ENCODE assay signal across 23 cellular contexts in the genomic region with DNA sequence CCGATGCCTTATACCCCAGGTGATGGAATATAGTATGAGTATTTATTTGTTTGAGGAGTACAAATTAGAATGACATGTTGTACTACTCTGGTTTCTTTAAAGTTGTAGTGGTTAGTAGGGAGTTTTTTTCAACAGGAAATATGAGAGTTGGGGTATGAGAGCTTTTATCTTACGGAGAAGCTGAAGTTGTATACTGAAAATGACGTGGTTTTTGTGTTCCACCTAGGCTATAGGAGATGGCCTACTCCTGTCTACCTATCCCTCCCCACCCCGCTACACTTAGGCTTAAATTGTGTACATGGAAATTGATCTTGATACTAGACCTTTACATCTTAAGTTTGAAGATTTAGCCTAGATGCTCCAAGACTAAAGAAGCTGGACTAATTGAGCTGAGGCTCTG. TPM values are rescaled to one million over a fixed set of nuclear protein-coding genes. Genes with fewer than 3 reads are reported as not detected.
DNase-seq lines count a peak whose midpoint lies in the region; ATAC-seq and TF ChIP-seq lines count a peak whose summit lies in the region.
"Had no signal": no experiment of that assay in that cellular context is flagged by ENCODE, and none has a peak within 500 bp of the region (broad histone marks: within the 10 kb centered on the region; RNA-seq: fewer than 3 reads in every experiment).

No MANE protein-coding gene starts in this region.

- no peak overlapping the region for H2AK5ac ChIP-seq in mesenchymal stem cell (ENCODE audit: low read length, severe bottlenecking)

- H3K27me3 ChIP-seq in mesenchymal stem cell (ENCODE audit: control insufficient read depth in 1 of 2, insufficient read depth in 1 of 2, low read length in 2 of 2) (no peaks in the 10 kb centered on the region), thyroid gland (no peaks in the 10 kb centered on the region)

- no peak for DNase-seq in activated naive CD4-positive, alpha-beta T cell (lab: John Stamatoyannopoulos, UW)
- no peak for DNase-seq in activated CD8-positive, alpha-beta T cell treated with anti-CD3 and anti-CD28 coated beads, Interleukin-2, amount 10 ng/mL, durations not matched to agents 7 days and 5 days
- no peak for DNase-seq in mesenchymal stem cell
- DNase-seq in thyroid gland = no peak
- DNase-seq in SIG-M5 treated with dmso at 0.1 percent for 504 hours (lab: John Stamatoyannopoulos, UW; ENCODE audit: unreplicated experiment) = no peak
- DNase-seq: left cardiac atrium, MM.1S, NCI-H1694 treated with DMSO at 0.1 percent for 48 hours, nucleus accumbens, retina had no signal

- no peak overlapping the region for H3K23ac ChIP-seq in mesenchymal stem cell (ENCODE audit: low read length in 2 of 2)

- WGBS in mesenchymal stem cell = 100% methylated on average over 1 of the region's 4 CpGs
- 80 to 86% methylated on average over 4 of the region's 4 CpGs for WGBS in thyroid gland, 2 donors

- H3K36me3 ChIP-seq in mesenchymal stem cell (ENCODE audit: control insufficient read depth in 1 of 2, insufficient read depth in 2 of 2, low read depth in 1 of 2, low read length in 2 of 2) (peaks cover 55 to 95% of the 10 kb centered on the region in 2 experiments), thyroid gland (peaks cover 59 to 67% of the 10 kb centered on the region in 2 donors)

- H3K4me2 ChIP-seq in mesenchymal stem cell (ENCODE audit: low read length, poor library complexity, severe bottlenecking) = no peak overlapping the region

- H3K18ac ChIP-seq in mesenchymal stem cell (ENCODE audit: low read depth in 1 of 2, low read length in 2 of 2) = no peak overlapping the region

- ATAC-seq in activated CD8-positive, alpha-beta T cell treated with anti-CD3 and anti-CD28 coated beads, Interleukin-2, amount 10 ng/mL, durations not matched to agents 7 days and 5 days = peak; percentile 84
- ATAC-seq in HG03354 (IDR thresholded peaks at IDR 0.05; ENCODE audit: poor library complexity, severe bottlenecking, unreplicated experiment) (no peak), HG03571 (IDR thresholded peaks at IDR 0.05; ENCODE audit: unreplicated experiment) (no peak)
- ATAC-seq: GM12878, HepG2, left cardiac atrium, WTC11 had no signal

- intact Hi-C loops in thyroid gland (cut with DNase I) = no loop called here

- H2AFZ ChIP-seq in mesenchymal stem cell (ENCODE audit: low read depth, low read length) = no peak overlapping the region

- no peak overlapping the region for H3K4me3 ChIP-seq in mesenchymal stem cell (ENCODE audit: insufficient read depth in 1 of 2, low read depth in 1 of 2, low read length in 2 of 2)
- H3K4me3 ChIP-seq in thyroid gland (replicated peaks in 1 of 3) = no peak overlapping the region
- H3K4me3 ChIP-seq: coronary artery, GM12878 had no signal

- no peaks in the 10 kb centered on the region for H3K27me3 Mint-ChIP-seq in activated naive CD4-positive, alpha-beta T cell treated with anti-CD3 and anti-CD28 coated beads, Interleukin-2, amount 50 U/mL, for 24 hours
- no peaks in the 10 kb centered on the region for H3K27me3 Mint-ChIP-seq in activated CD8-positive, alpha-beta T cell treated with anti-CD3 and anti-CD28 coated beads, Interleukin-2, amount 10 ng/mL, durations not matched to agents 7 days and 5 days (ENCODE audit: low read depth)

- CTCF ChIA-PET in activated CD8-positive, alpha-beta T cell treated with anti-CD3 and anti-CD28 coated beads, Interleukin-2, amount 10 ng/mL, durations not matched to agents 7 days and 5 days (lab: Charles Lee) = interaction anchor here (0.6 to 2.1 kb wide), 7 partner anchors 44 to 79 kb away, joined by 3 to 26 read pairs (median 3); no protein-coding TSS in a partner anchor

- no peak overlapping the region for H4K8ac ChIP-seq in mesenchymal stem cell (ENCODE audit: low read length)

- H3K36me3 Mint-ChIP-seq in activated naive CD4-positive, alpha-beta T cell treated with anti-CD3 and anti-CD28 coated beads, Interleukin-2, amount 50 U/mL, for 24 hours = peaks cover 19% of the 10 kb centered on the region
- H3K36me3 Mint-ChIP-seq in activated CD8-positive, alpha-beta T cell treated with anti-CD3 and anti-CD28 coated beads, Interleukin-2, amount 10 ng/mL, durations not matched to agents 7 days and 5 days (ENCODE audit: low read depth) = peaks cover 67% of the 10 kb centered on the region

- no peak overlapping the region for H3K14ac ChIP-seq in mesenchymal stem cell (ENCODE audit: low read length in 2 of 2)

- no peak overlapping the region for H2BK12ac ChIP-seq in mesenchymal stem cell (ENCODE audit: low read length in 2 of 2)

- H3K9me3 ChIP-seq in mesenchymal stem cell (ENCODE audit: control insufficient read depth, low read length) = no peaks in the 10 kb centered on the region
- no peaks in the 10 kb centered on the region for H3K9me3 ChIP-seq in thyroid gland

- POLR2A ChIA-PET in activated CD8-positive, alpha-beta T cell treated with anti-CD3 and anti-CD28 coated beads, Interleukin-2, amount 10 ng/mL, durations not matched to agents 7 days and 5 days (lab: Charles Lee) = interaction anchor here (0.6 to 1.0 kb wide), 3 partner anchors 45 to 108 kb away, joined by 3 to 4 read pairs (median 4); a partner anchor contains a TSS

- H3K4me3 Mint-ChIP-seq in activated naive CD4-positive, alpha-beta T cell treated with anti-CD3 and anti-CD28 coated beads, Interleukin-2, amount 50 U/mL, for 24 hours = peak overlapping the region; percentile 6
- peak overlapping the region; percentile 6 for H3K4me3 Mint-ChIP-seq in activated CD8-positive, alpha-beta T cell treated with anti-CD3 and anti-CD28 coated beads, Interleukin-2, amount 10 ng/mL, durations not matched to agents 7 days and 5 days
- H3K4me3 Mint-ChIP-seq: mesothelial cell of epicardium, WTC11 had no signal

- H3K4me1 Mint-ChIP-seq in activated naive CD4-positive, alpha-beta T cell treated with anti-CD3 and anti-CD28 coated beads, Interleukin-2, amount 50 U/mL, for 24 hours = peaks cover 54% of the 10 kb centered on the region
- H3K4me1 Mint-ChIP-seq in activated CD8-positive, alpha-beta T cell treated with anti-CD3 and anti-CD28 coated beads, Interleukin-2, amount 10 ng/mL, durations not matched to agents 7 days and 5 days (ENCODE audit: low read depth) = peaks cover 41% of the 10 kb centered on the region
- H3K4me1 Mint-ChIP-seq: mesothelial cell of epicardium, WTC11 had no signal

- H3K4ac ChIP-seq in mesenchymal stem cell (ENCODE audit: low read depth in 1 of 2, low read length in 2 of 2) = no peak overlapping the region

- H4K91ac ChIP-seq in mesenchymal stem cell (ENCODE audit: low read length) = no peak overlapping the region

- no peak for TF ChIP-seq CTCF in thyroid gland (IDR thresholded peaks at IDR 0.05)

- H3K4me1 ChIP-seq in mesenchymal stem cell (ENCODE audit: control insufficient read depth, insufficient read depth, low read depth, low read length) (no peaks in the 10 kb centered on the region), thyroid gland (no peaks in the 10 kb centered on the region)

- H2BK5ac ChIP-seq in mesenchymal stem cell (ENCODE audit: low read depth, low read length, poor library complexity, severe bottlenecking) = no peak overlapping the region

- H2BK15ac ChIP-seq in mesenchymal stem cell (ENCODE audit: low read depth, poor library complexity, severe bottlenecking) = no peak overlapping the region

- no peak for TF ChIP-seq POLR2A in thyroid gland (IDR thresholded peaks at IDR 0.05)

- H3K27ac ChIP-seq in mesenchymal stem cell (ENCODE audit: low read length, poor library complexity, severe bottlenecking) (no peak overlapping the region), thyroid gland (no peak overlapping the region)
- H3K27ac ChIP-seq: coronary artery, epithelial cell of prostate had no signal

- H3K9me3 Mint-ChIP-seq in activated naive CD4-positive, alpha-beta T cell treated with anti-CD3 and anti-CD28 coated beads, Interleukin-2, amount 50 U/mL, for 24 hours = no peaks in the 10 kb centered on the region
- no peaks in the 10 kb centered on the region for H3K9me3 Mint-ChIP-seq in activated CD8-positive, alpha-beta T cell treated with anti-CD3 and anti-CD28 coated beads, Interleukin-2, amount 10 ng/mL, durations not matched to agents 7 days and 5 days (ENCODE audit: insufficient read depth)
- H3K9me3 Mint-ChIP-seq: mesothelial cell of epicardium, WTC11 had no signal

- peak overlapping the region; percentile 89 for H3K27ac Mint-ChIP-seq in activated naive CD4-positive, alpha-beta T cell treated with anti-CD3 and anti-CD28 coated beads, Interleukin-2, amount 50 U/mL, for 24 hours
- peak overlapping the region; percentile 82 for H3K27ac Mint-ChIP-seq in activated CD8-positive, alpha-beta T cell treated with anti-CD3 and anti-CD28 coated beads, Interleukin-2, amount 10 ng/mL, durations not matched to agents 7 days and 5 days
- H3K27ac Mint-ChIP-seq: WTC11 had no signal

- H3K79me1 ChIP-seq in mesenchymal stem cell (replicated peaks; ENCODE audit: low read length, poor library complexity, severe bottlenecking) = peaks cover 37% of the 10 kb centered on the region

- no peak overlapping the region for H2BK120ac ChIP-seq in mesenchymal stem cell (ENCODE audit: low read depth, low read length)

- H3K9ac ChIP-seq in mesenchymal stem cell (ENCODE audit: low read length) = peak overlapping the region; percentile 10

RNA-seq across cellular contexts. Expression of a gene that starts 6.8 kb away (rescaled TPM):
- 100 to 1,000 TPM; 110 to 119 TPM for total RNA-seq in activated CD8-positive, alpha-beta T cell treated with anti-CD3 and anti-CD28 coated beads, Interleukin-2, amount 10 ng/mL, durations not matched to agents 7 days and 5 days
- 83.7 TPM for polyA plus RNA-seq in mesenchymal stem cell (2013, experiment 1 of 2)
- 81.9 TPM for polyA plus RNA-seq in mesenchymal stem cell (2013, experiment 2 of 2)
- 100 to 1,000 TPM in 2 of 4 donors, 10 to 100 TPM in 2; 52.0 to 104 (median 94.5) TPM for total RNA-seq in thyroid gland

RNA-seq across cellular contexts. Expression of a gene that starts 44.8 kb away (rescaled TPM):
- total RNA-seq in activated CD8-positive, alpha-beta T cell treated with anti-CD3 and anti-CD28 coated beads, Interleukin-2, amount 10 ng/mL, durations not matched to agents 7 days and 5 days = 100 to 1,000 TPM; 176 to 179 TPM
- polyA plus RNA-seq in mesenchymal stem cell (2013, experiment 1 of 2) = 174 TPM
- 166 TPM for polyA plus RNA-seq in mesenchymal stem cell (2013, experiment 2 of 2)
- 100 to 1,000 TPM in 2 of 4 donors, 10 to 100 TPM in 2; 57.8 to 102 (median 88.8) TPM for total RNA-seq in thyroid gland

RNA-seq across cellular contexts. Expression of a gene that starts 55.3 kb away (rescaled TPM):
- total RNA-seq in activated CD8-positive, alpha-beta T cell treated with anti-CD3 and anti-CD28 coated beads, Interleukin-2, amount 10 ng/mL, durations not matched to agents 7 days and 5 days = not detected
- polyA plus RNA-seq in mesenchymal stem cell (2013, experiment 1 of 2) = not detected
- polyA plus RNA-seq in mesenchymal stem cell (2013, experiment 2 of 2) = not detected
- not detected for total RNA-seq in thyroid gland
- total RNA-seq: astrocyte; frontal cortex; GM12878; HepG2; left cardiac atrium; NCI-H460; T-helper 1 cell treated with Interleukin-12 subunit alpha and Interleukin-12 subunit beta and Interleukin-4 antibody, amounts not matched to agents 30 ng/mL and 1 ng/mL, for 36 hours; WTC11 had no signal
- polyA plus RNA-seq: GM12878 had no signal

RNA-seq across cellular contexts. Expression of a gene that starts 59.5 kb away (rescaled TPM):
- total RNA-seq in activated CD8-positive, alpha-beta T cell treated with anti-CD3 and anti-CD28 coated beads, Interleukin-2, amount 10 ng/mL, durations not matched to agents 7 days and 5 days = not detected
- polyA plus RNA-seq in mesenchymal stem cell (2013, experiment 1 of 2) = not detected
- polyA plus RNA-seq in mesenchymal stem cell (2013, experiment 2 of 2) = not detected
- not detected for total RNA-seq in thyroid gland
- total RNA-seq: astrocyte; frontal cortex; GM12878; HepG2; left cardiac atrium; mesothelial cell of epicardium; NCI-H460; T-helper 1 cell treated with Interleukin-12 subunit alpha and Interleukin-12 subunit beta and Interleukin-4 antibody, amounts not matched to agents 30 ng/mL and 1 ng/mL, for 36 hours; WTC11 had no signal
- polyA plus RNA-seq: GM12878, HepG2 had no signal

RNA-seq across cellular contexts. Expression of a gene that starts 59.7 kb away (rescaled TPM):
- 10 to 100 TPM; 65.3 to 71.6 TPM for total RNA-seq in activated CD8-positive, alpha-beta T cell treated with anti-CD3 and anti-CD28 coated beads, Interleukin-2, amount 10 ng/mL, durations not matched to agents 7 days and 5 days
- polyA plus RNA-seq in mesenchymal stem cell (2013, experiment 1 of 2) = 50.2 TPM
- polyA plus RNA-seq in mesenchymal stem cell (2013, experiment 2 of 2) = 47.9 TPM
- total RNA-seq in thyroid gland = 100 to 1,000 TPM in 1 of 4 donors, 10 to 100 TPM in 3; 61.6 to 106 (median 76.4) TPM
